ENCODE assay signal across 1 cellular context in the genomic region with DNA sequence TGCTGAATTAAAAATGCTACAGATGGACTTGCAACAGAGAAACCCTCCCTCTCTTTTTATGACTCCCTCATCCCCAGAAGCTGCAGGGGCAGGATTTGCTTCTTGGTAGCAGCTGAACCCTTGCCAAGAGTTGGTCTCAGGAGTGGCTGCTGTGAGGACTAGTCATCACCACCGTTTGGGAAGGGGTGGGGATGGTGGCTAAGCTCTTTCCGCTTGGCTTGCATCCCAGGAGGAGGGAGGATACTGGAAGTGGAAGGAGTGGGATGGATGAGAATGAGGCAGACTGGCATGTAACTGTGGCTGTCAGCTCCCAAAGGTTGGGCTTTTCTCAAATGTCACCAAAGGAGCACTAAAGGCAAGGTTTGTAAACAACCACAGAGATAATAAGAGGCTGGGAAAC.
TF ChIP-seq lines count a peak whose summit lies in the region.

No MANE protein-coding gene starts in this region.

TF ChIP-seq in HEK293, 187 proteins besides CTCF, POLR2A, EP300 and RAD21 (continued from another document):
- TF ChIP-seq, protein P1, sequence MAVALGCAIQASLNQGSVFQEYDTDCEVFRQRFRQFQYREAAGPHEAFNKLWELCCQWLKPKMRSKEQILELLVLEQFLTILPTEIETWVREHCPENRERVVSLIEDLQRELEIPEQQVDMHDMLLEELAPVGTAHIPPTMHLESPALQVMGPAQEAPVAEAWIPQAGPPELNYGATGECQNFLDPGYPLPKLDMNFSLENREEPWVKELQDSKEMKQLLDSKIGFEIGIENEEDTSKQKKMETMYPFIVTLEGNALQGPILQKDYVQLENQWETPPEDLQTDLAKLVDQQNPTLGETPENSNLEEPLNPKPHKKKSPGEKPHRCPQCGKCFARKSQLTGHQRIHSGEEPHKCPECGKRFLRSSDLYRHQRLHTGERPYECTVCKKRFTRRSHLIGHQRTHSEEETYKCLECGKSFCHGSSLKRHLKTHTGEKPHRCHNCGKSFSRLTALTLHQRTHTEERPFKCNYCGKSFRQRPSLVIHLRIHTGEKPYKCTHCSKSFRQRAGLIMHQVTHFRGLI (tag by site-specific recombination; IDR thresholded peaks at IDR 0.05) = peak; percentile 97
- TF ChIP-seq BCL11A (tag by site-specific recombination; IDR thresholded peaks at IDR 0.05; ENCODE audit: low read depth) (no peak), ZFP3 (tag by site-specific recombination; IDR thresholded peaks at IDR 0.05; ENCODE audit: low read depth) (no peak), ZNF701 (tag by site-specific recombination; IDR thresholded peaks at IDR 0.05) (no peak), ZNF19 (tag by site-specific recombination; IDR thresholded peaks at IDR 0.05; ENCODE audit: low read depth) (no peak), SP7 (tag by site-specific recombination; IDR thresholded peaks at IDR 0.05) (peak; percentile 38; the same call in 1 of the 2 replicates), ZNF791 (tag by site-specific recombination; IDR thresholded peaks at IDR 0.05) (no peak), SP3 (tag by site-specific recombination; IDR thresholded peaks at IDR 0.05) (no peak), ZNF366 (tag by site-specific recombination; conservative IDR thresholded peaks at IDR 0.05) (no peak), GLIS2 (tag by site-specific recombination; IDR thresholded peaks at IDR 0.05) (no peak), ZNF140 (tag by site-specific recombination; IDR thresholded peaks at IDR 0.05) (peak; percentile 53; the same call in 1 of the 2 replicates), KLF8 (tag by site-specific recombination; IDR thresholded peaks at IDR 0.05) (no peak), ZNF830 (tag by site-specific recombination; IDR thresholded peaks at IDR 0.05; ENCODE audit: low read depth) (no peak), OSR2 (tag by site-specific recombination; IDR thresholded peaks at IDR 0.05) (peak; percentile 99), ZSCAN30 (tag by site-specific recombination; IDR thresholded peaks at IDR 0.05) (no peak), KLF17 (tag by site-specific recombination; IDR thresholded peaks at IDR 0.05) (peak; percentile 72), ZNF561 (tag by site-specific recombination; IDR thresholded peaks at IDR 0.05; ENCODE audit: borderline replicate concordance) (no peak), SCRT1 (tag by site-specific recombination; IDR thresholded peaks at IDR 0.05; ENCODE audit: borderline replicate concordance) (no peak), ZNF596 (tag by site-specific recombination; IDR thresholded peaks at IDR 0.05) (no peak), ZNF544 (tag by site-specific recombination; IDR thresholded peaks at IDR 0.05) (no peak), ZNF398 (tag by site-specific recombination; IDR thresholded peaks at IDR 0.05) (peak; percentile 80), GLI2 (tag by site-specific recombination; IDR thresholded peaks at IDR 0.05; ENCODE audit: borderline replicate concordance, low read depth) (no peak), ZNF600 (tag by site-specific recombination; IDR thresholded peaks at IDR 0.05) (peak; percentile 56; the same call in 1 of the 2 replicates), ZNF202 (tag by site-specific recombination; IDR thresholded peaks at IDR 0.05; ENCODE audit: borderline replicate concordance) (no peak), ZNF133 (tag by site-specific recombination; IDR thresholded peaks at IDR 0.05) (no peak), ZSCAN23 (tag by site-specific recombination; IDR thresholded peaks at IDR 0.05) (no peak), ZNF223 (tag by site-specific recombination; IDR thresholded peaks at IDR 0.05) (no peak), ZNF843 (tag by site-specific recombination; IDR thresholded peaks at IDR 0.05) (no peak), ZBTB48 (tag by site-specific recombination; IDR thresholded peaks at IDR 0.05) (no peak), ZNF555 (tag by site-specific recombination; conservative IDR thresholded peaks at IDR 0.05) (no peak), ZNF132 (tag by site-specific recombination; IDR thresholded peaks at IDR 0.05; ENCODE audit: borderline replicate concordance) (no peak), FEZF1 (tag by site-specific recombination; IDR thresholded peaks at IDR 0.05) (no peak), SP2 (tag by site-specific recombination; IDR thresholded peaks at IDR 0.05) (no peak), ZNF37A (tag by site-specific recombination; IDR thresholded peaks at IDR 0.05) (no peak)
- TF ChIP-seq, protein P2, sequence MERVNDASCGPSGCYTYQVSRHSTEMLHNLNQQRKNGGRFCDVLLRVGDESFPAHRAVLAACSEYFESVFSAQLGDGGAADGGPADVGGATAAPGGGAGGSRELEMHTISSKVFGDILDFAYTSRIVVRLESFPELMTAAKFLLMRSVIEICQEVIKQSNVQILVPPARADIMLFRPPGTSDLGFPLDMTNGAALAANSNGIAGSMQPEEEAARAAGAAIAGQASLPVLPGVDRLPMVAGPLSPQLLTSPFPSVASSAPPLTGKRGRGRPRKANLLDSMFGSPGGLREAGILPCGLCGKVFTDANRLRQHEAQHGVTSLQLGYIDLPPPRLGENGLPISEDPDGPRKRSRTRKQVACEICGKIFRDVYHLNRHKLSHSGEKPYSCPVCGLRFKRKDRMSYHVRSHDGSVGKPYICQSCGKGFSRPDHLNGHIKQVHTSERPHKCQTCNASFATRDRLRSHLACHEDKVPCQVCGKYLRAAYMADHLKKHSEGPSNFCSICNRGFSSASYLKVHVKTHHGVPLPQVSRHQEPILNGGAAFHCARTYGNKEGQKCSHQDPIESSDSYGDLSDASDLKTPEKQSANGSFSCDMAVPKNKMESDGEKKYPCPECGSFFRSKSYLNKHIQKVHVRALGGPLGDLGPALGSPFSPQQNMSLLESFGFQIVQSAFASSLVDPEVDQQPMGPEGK (tag by site-specific recombination; IDR thresholded peaks at IDR 0.05) = no peak
- TF ChIP-seq, protein P3, sequence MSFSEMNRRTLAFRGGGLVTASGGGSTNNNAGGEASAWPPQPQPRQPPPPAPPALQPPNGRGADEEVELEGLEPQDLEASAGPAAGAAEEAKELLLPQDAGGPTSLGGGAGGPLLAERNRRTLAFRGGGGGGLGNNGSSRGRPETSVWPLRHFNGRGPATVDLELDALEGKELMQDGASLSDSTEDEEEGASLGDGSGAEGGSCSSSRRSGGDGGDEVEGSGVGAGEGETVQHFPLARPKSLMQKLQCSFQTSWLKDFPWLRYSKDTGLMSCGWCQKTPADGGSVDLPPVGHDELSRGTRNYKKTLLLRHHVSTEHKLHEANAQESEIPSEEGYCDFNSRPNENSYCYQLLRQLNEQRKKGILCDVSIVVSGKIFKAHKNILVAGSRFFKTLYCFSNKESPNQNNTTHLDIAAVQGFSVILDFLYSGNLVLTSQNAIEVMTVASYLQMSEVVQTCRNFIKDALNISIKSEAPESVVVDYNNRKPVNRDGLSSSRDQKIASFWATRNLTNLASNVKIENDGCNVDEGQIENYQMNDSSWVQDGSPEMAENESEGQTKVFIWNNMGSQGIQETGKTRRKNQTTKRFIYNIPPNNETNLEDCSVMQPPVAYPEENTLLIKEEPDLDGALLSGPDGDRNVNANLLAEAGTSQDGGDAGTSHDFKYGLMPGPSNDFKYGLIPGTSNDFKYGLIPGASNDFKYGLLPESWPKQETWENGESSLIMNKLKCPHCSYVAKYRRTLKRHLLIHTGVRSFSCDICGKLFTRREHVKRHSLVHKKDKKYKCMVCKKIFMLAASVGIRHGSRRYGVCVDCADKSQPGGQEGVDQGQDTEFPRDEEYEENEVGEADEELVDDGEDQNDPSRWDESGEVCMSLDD (tag by site-specific recombination; IDR thresholded peaks at IDR 0.05) = no peak
- TF ChIP-seq, protein P4, sequence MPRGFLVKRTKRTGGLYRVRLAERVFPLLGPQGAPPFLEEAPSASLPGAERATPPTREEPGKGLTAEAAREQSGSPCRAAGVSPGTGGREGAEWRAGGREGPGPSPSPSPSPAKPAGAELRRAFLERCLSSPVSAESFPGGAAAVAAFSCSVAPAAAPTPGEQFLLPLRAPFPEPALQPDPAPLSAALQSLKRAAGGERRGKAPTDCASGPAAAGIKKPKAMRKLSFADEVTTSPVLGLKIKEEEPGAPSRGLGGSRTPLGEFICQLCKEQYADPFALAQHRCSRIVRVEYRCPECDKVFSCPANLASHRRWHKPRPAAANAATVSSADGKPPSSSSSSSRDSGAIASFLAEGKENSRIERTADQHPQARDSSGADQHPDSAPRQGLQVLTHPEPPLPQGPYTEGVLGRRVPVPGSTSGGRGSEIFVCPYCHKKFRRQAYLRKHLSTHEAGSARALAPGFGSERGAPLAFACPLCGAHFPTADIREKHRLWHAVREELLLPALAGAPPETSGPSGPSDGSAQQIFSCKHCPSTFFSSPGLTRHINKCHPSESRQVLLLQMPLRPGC (tag by site-specific recombination; IDR thresholded peaks at IDR 0.05) = no peak
- TF ChIP-seq, protein P5, sequence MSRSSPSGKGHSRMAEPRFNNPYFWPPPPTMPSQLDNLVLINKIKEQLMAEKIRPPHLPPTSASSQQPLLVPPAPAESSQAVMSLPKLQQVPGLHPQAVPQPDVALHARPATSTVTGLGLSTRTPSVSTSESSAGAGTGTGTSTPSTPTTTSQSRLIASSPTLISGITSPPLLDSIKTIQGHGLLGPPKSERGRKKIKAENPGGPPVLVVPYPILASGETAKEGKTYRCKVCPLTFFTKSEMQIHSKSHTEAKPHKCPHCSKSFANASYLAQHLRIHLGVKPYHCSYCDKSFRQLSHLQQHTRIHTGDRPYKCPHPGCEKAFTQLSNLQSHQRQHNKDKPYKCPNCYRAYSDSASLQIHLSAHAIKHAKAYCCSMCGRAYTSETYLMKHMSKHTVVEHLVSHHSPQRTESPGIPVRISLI (tag by site-specific recombination; IDR thresholded peaks at IDR 0.05) = no peak
